ENCODE assay signal across 27 cellular contexts in genomic region chr19:34644991-34645461, GRCh38. TPM values are rescaled to one million over a fixed set of nuclear protein-coding genes. Genes with fewer than 3 reads are reported as not detected.
DNase-seq lines count a peak whose midpoint lies in the region; ATAC-seq and TF ChIP-seq lines count a peak whose summit lies in the region.
"Had no signal": no experiment of that assay in that cellular context is flagged by ENCODE, and none has a peak within 500 bp of the region (broad histone marks: within the 10 kb centered on the region; RNA-seq: fewer than 3 reads in every experiment).

No MANE protein-coding gene starts in this region.

- H3K27ac ChIP-seq in left ventricle myocardium inferior (replicated peaks): no peak overlapping the region
- no peak overlapping the region for H3K27ac ChIP-seq in RWPE2 (ENCODE audit: poor library complexity, severe bottlenecking)
- H3K27ac ChIP-seq: breast epithelium, heart right ventricle, PC-9 had no signal

- no peak overlapping the region for H3K4me3 ChIP-seq in left ventricle myocardium inferior
- H3K4me3 ChIP-seq in RWPE2 (ENCODE audit: severe bottlenecking): no peak overlapping the region
- H3K4me3 ChIP-seq: breast epithelium, GM23338, heart right ventricle, lung, PC-9 had no signal

- ATAC-seq in Right ventricle myocardium inferior (peak; percentile 59), RWPE2 (ENCODE audit: low read depth) (no peak), left ventricle myocardium superior (peak; percentile 61), HG03135 (IDR thresholded peaks at IDR 0.05; ENCODE audit: unreplicated experiment) (no peak), GM18873 (IDR thresholded peaks at IDR 0.05; ENCODE audit: low FRiP score, unreplicated experiment) (no peak)
- ATAC-seq: effector memory CD8-positive, alpha-beta T cell; GM23338; naive thymus-derived CD8-positive, alpha-beta T cell; WTC11 had no signal

- H3K9me3 ChIP-seq in left ventricle myocardium inferior (replicated peaks) (no peaks in the 10 kb centered on the region), RWPE2 (ENCODE audit: severe bottlenecking) (no peaks in the 10 kb centered on the region)
- H3K9me3 ChIP-seq: breast epithelium, heart right ventricle had no signal

- H3K36me3 ChIP-seq in left ventricle myocardium inferior: no peaks in the 10 kb centered on the region
- no peaks in the 10 kb centered on the region for H3K36me3 ChIP-seq in RWPE2 (ENCODE audit: low read depth)
- H3K36me3 ChIP-seq: breast epithelium, heart right ventricle had no signal

- no peaks in the 10 kb centered on the region for H3K27me3 ChIP-seq in left ventricle myocardium inferior (ENCODE audit: low read depth)
- H3K27me3 ChIP-seq in RWPE2 (ENCODE audit: insufficient read depth, poor library complexity, severe bottlenecking): no peaks in the 10 kb centered on the region
- H3K27me3 ChIP-seq: breast epithelium, heart right ventricle had no signal

- DNase-seq in Right ventricle myocardium inferior (ENCODE audit: missing footprints) (no peak), left ventricle myocardium inferior (no peak), RWPE2 (ENCODE audit: low spot score) (peak; percentile 40), left ventricle myocardium superior (no peak), dermis blood vessel endothelial cell (no peak)
- no peak for DNase-seq in activated T-cell treated with anti-CD3 and anti-CD28 coated beads, Interleukin-2, amount 50 U/mL, for 1 hour
- DNase-seq: activated CD4-positive, alpha-beta T cell treated with anti-CD3 and anti-CD28 coated beads, Interleukin-2, amount 10 ng/mL, durations not matched to agents 7 days and 5 days; activated effector memory CD4-positive, alpha-beta T cell treated with anti-CD3 and anti-CD28 coated beads, Interleukin-2, amount 50 U/mL, for 16 hours; CD4-positive, alpha-beta T cell; effector memory CD8-positive, alpha-beta T cell; heart right ventricle; IMR-90; kidney; naive thymus-derived CD8-positive, alpha-beta T cell; NCI-H187 treated with DMSO at 0.1 percent for 48 hours; nucleus accumbens; PC-9; stimulated activated CD4-positive, alpha-beta T cell treated with anti-CD3 and anti-CD28 coated beads, Interleukin-15, amount 100 ng/mL, for 24 hours; stimulated activated CD4-positive, alpha-beta T cell treated with anti-CD3 and anti-CD28 coated beads, Interleukin-4, amount 100 ng/mL, for 4 hours had no signal

- H3K4me1 ChIP-seq in left ventricle myocardium inferior (peaks cover 11% of the 10 kb centered on the region), RWPE2 (ENCODE audit: insufficient read depth, poor library complexity, severe bottlenecking) (no peaks in the 10 kb centered on the region)
- H3K4me1 ChIP-seq: breast epithelium had no signal

- TF ChIP-seq CTCF in left ventricle myocardium inferior (IDR thresholded peaks at IDR 0.05; ENCODE audit: borderline replicate concordance) (no peak), RWPE2 (IDR thresholded peaks at IDR 0.05; ENCODE audit: poor library complexity, severe bottlenecking) (no peak)

- intact Hi-C loops in Right ventricle myocardium inferior (cut with DNase I) (no loop called here), left ventricle myocardium inferior (cut with micrococcal nuclease) (no loop called here), left ventricle myocardium superior (cut with micrococcal nuclease) (loop anchor here (5.0 kb wide), 1 partner anchor 67 kb away; no protein-coding TSS in a partner anchor)

RNA-seq across cellular contexts. Expression of gene SCGB2B2, which starts 31.9 kb away (rescaled TPM):
- total RNA-seq in Right ventricle myocardium inferior (0.19 TPM), left ventricle myocardium inferior (not detected), left ventricle myocardium superior (0.89 TPM), dermis blood vessel endothelial cell (not detected in 2 replicates)
- total RNA-seq: A172, epithelial cell of proximal tubule, IMR-90 had no signal

RNA-seq across cellular contexts. Expression of gene ZNF302, which starts 32.5 kb away (rescaled TPM):
- 37.9 TPM for total RNA-seq in Right ventricle myocardium inferior
- total RNA-seq in left ventricle myocardium inferior: 45.6 TPM
- 40.2 TPM for total RNA-seq in left ventricle myocardium superior
- total RNA-seq in dermis blood vessel endothelial cell: 15.8 and 19.4 TPM in 2 replicates

Comparison
In these comparisons a context has a peak if more than half of its experiments do, and no peak if none do; other contexts are left out.
1. ATAC-seq: peak in Right ventricle myocardium inferior (single experiment) and left ventricle myocardium superior (single experiment); none in RWPE2 (single experiment), HG03135 (single experiment) and GM18873 (single experiment).